ENCODE assay signal across 10 cellular contexts in genomic region chr12:81757731-81758325, GRCh38. TPM values are rescaled to one million over a fixed set of nuclear protein-coding genes. Genes with fewer than 3 reads are reported as not detected.
DNase-seq lines count a peak whose midpoint lies in the region; ATAC-seq and TF ChIP-seq lines count a peak whose summit lies in the region.
"Had no signal": no experiment of that assay in that cellular context is flagged by ENCODE, and none has a peak within 500 bp of the region (broad histone marks: within the 10 kb centered on the region; RNA-seq: fewer than 3 reads in every experiment).

No MANE protein-coding gene starts in this region.

- H3K27me3 ChIP-seq in NT2/D1 (ENCODE audit: insufficient read depth, insufficient read length), result peaks cover 42% of the 10 kb centered on the region
- peaks cover 0 to 27% (median 0%) of the 10 kb centered on the region in 4 donors for H3K27me3 ChIP-seq in esophagus squamous epithelium
- peaks cover 2 to 24% (median 7%) of the 10 kb centered on the region in 3 donors for H3K27me3 ChIP-seq in psoas muscle (ENCODE audit: insufficient read depth in 3 of 3, low read length in 2 of 3)

- TF ChIP-seq POLR2A in esophagus squamous epithelium (IDR thresholded peaks at IDR 0.05), result no peak

- no peak overlapping the region for H3K9ac ChIP-seq in NT2/D1 (ENCODE audit: insufficient read length, low read depth)

- ATAC-seq in psoas muscle, result no peak
- no peak for ATAC-seq in GM21381 (IDR thresholded peaks at IDR 0.05; ENCODE audit: unreplicated experiment)

- H3K9me3 ChIP-seq in NT2/D1 (ENCODE audit: insufficient read depth, low read length), result no peaks in the 10 kb centered on the region
- H3K9me3 ChIP-seq in esophagus squamous epithelium, result no peaks in the 10 kb centered on the region
- H3K9me3 ChIP-seq in psoas muscle, result no peaks in the 10 kb centered on the region

- WGBS in esophagus squamous epithelium, 2 donors, result 10 to 27% methylated on average over 4 of the region's 4 CpGs
- 19 to 26% (median 20%) methylated on average over 4 of the region's 4 CpGs for WGBS in psoas muscle, 3 donors

- peak overlapping the region; percentile 83 for H3K4me3 ChIP-seq in NT2/D1 (ENCODE audit: insufficient read length, low read depth)
- peak overlapping the region in 3 of 4 donors; percentile 45 to 65 (median 45) for H3K4me3 ChIP-seq in esophagus squamous epithelium
- H3K4me3 ChIP-seq in psoas muscle, result peak overlapping the region; percentile 66

- TF ChIP-seq CTCF in esophagus squamous epithelium (IDR thresholded peaks at IDR 0.05), result no peak
- no peak for TF ChIP-seq CTCF in psoas muscle (IDR thresholded peaks at IDR 0.05)

- in situ Hi-C loops in G401 (cut with HindIII; ENCODE audit: low sequenced_read_pairs), result no loop called here

- no peaks in the 10 kb centered on the region for H3K36me3 ChIP-seq in NT2/D1 (ENCODE audit: insufficient read depth, insufficient read length, low read length)
- no peaks in the 10 kb centered on the region for H3K36me3 ChIP-seq in esophagus squamous epithelium
- no peaks in the 10 kb centered on the region for H3K36me3 ChIP-seq in psoas muscle (ENCODE audit: insufficient read depth in 1 of 2, low read depth in 1 of 2)

- DNase-seq in G401 (ENCODE audit: low spot score) (peak; percentile 67), NT2/D1 (ENCODE audit: low read depth, low spot score) (no peak), esophagus squamous epithelium (lab: John Stamatoyannopoulos, UW) (no peak), psoas muscle (no peak), NCI-H510A (lab: John Stamatoyannopoulos, UW) (no peak), dermis blood vessel endothelial cell (no peak), DMS 273 treated with DMSO at 0.1 percent for 48 hours (lab: John Stamatoyannopoulos, UW) (no peak)

- H3K4me1 ChIP-seq in NT2/D1 (ENCODE audit: insufficient read depth, insufficient read length), result no peaks in the 10 kb centered on the region
- H3K4me1 ChIP-seq in esophagus squamous epithelium, result peaks cover 0 to 18% (median 5%) of the 10 kb centered on the region in 3 donors
- H3K4me1 ChIP-seq in psoas muscle, result no peaks in the 10 kb centered on the region

- intact Hi-C loops in esophagus squamous epithelium (cut with DNase I) (no loop called here), psoas muscle (cut with DNase I) (no loop called here)

- no peak overlapping the region for H3K27ac ChIP-seq in esophagus squamous epithelium
- H3K27ac ChIP-seq in psoas muscle, result no peak overlapping the region
- H3K27ac ChIP-seq: epithelial cell of prostate had no signal

RNA-seq across cellular contexts. Expression of gene PPFIA2, which starts 1.3 kb away (rescaled TPM):
- total RNA-seq in G401 (2014; rRNA removed; shearing (Covaris generic)), result not detected in 2 replicates
- total RNA-seq in esophagus squamous epithelium, result 1 to 10 TPM in 1 of 4 donors, under 1 TPM in 3; 0.31 to 2.3 (median 0.55) TPM
- 1 to 10 TPM in 1 of 4 donors, under 1 TPM in 3; 0.16 to 1.2 (median 0.38) TPM for total RNA-seq in psoas muscle
- under 1 TPM; 0.04 to 0.25 (median 0.17) TPM for polyA plus RNA-seq in psoas muscle
- total RNA-seq in dermis blood vessel endothelial cell, result not detected in 2 replicates
- total RNA-seq: RPMI7951 had no signal
